In genomic region chr3:45182915-45183881, GRCh38 we compare ENCODE assay signal across 1 cellular context.
TF ChIP-seq lines count a peak whose summit lies in the region.

No MANE protein-coding gene starts in this region.

TF ChIP-seq in HepG2, 621 proteins besides CTCF, POLR2A, EP300 and RAD21 (continued from another document):
- no peak for TF ChIP-seq TRAFD1 (CRISPR knock-in tag; IDR thresholded peaks at IDR 0.05; ENCODE audit: borderline replicate concordance)
- no peak for TF ChIP-seq FOXA3 (CRISPR knock-in tag; IDR thresholded peaks at IDR 0.05)
- no peak for TF ChIP-seq ZBTB2 (CRISPR knock-in tag; IDR thresholded peaks at IDR 0.05; ENCODE audit: low read depth)
- TF ChIP-seq KLF16 (CRISPR knock-in tag; IDR thresholded peaks at IDR 0.05): no peak
- TF ChIP-seq ATF2 (CRISPR knock-in tag; IDR thresholded peaks at IDR 0.05): no peak
- peak; percentile 79 for TF ChIP-seq MAFG (CRISPR knock-in tag; IDR thresholded peaks at IDR 0.05)
- TF ChIP-seq ZSCAN9 (CRISPR knock-in tag; IDR thresholded peaks at IDR 0.05; ENCODE audit: borderline replicate concordance): no peak
- no peak for TF ChIP-seq POGZ (CRISPR knock-in tag; IDR thresholded peaks at IDR 0.05)
- TF ChIP-seq GABPA (IDR thresholded peaks at IDR 0.05; ENCODE audit: low read depth, low read length): no peak
- TF ChIP-seq GABPA (CRISPR knock-in tag; IDR thresholded peaks at IDR 0.05; ENCODE audit: low read depth): no peak
- no peak for TF ChIP-seq KDM4B (CRISPR knock-in tag; IDR thresholded peaks at IDR 0.05)
- no peak for TF ChIP-seq ZNF782 (CRISPR knock-in tag; IDR thresholded peaks at IDR 0.05; ENCODE audit: borderline replicate concordance)
- TF ChIP-seq MAFF (IDR thresholded peaks at IDR 0.05; ENCODE audit: low read depth, low read length): peak; percentile 89
- no peak for TF ChIP-seq IRF2 (CRISPR knock-in tag; IDR thresholded peaks at IDR 0.05)
- TF ChIP-seq AHR (CRISPR knock-in tag; IDR thresholded peaks at IDR 0.05): no peak
- TF ChIP-seq ARID3A (IDR thresholded peaks at IDR 0.05; ENCODE audit: low read depth, low read length): no peak
- TF ChIP-seq MAFK (conservative IDR thresholded peaks at IDR 0.05 in 1 of 2, IDR thresholded peaks at IDR 0.05 in 1 of 2; ENCODE audit: low read length in 2 of 2): peak; percentile 88 to 94
- no peak for TF ChIP-seq ZNF850 (CRISPR knock-in tag; conservative IDR thresholded peaks at IDR 0.05)
- no peak for TF ChIP-seq THAP8 (CRISPR knock-in tag; IDR thresholded peaks at IDR 0.05; ENCODE audit: borderline replicate concordance)
- peak; percentile 99 for TF ChIP-seq ZNF780A (CRISPR knock-in tag; IDR thresholded peaks at IDR 0.05)
- TF ChIP-seq CREM (IDR thresholded peaks at IDR 0.05): no peak
- no peak for TF ChIP-seq CREM (CRISPR knock-in tag; IDR thresholded peaks at IDR 0.05)
- no peak for TF ChIP-seq ZNF354B (CRISPR knock-in tag; IDR thresholded peaks at IDR 0.05)
- TF ChIP-seq KDM1A (CRISPR knock-in tag; IDR thresholded peaks at IDR 0.05): no peak
